In the genomic region with DNA sequence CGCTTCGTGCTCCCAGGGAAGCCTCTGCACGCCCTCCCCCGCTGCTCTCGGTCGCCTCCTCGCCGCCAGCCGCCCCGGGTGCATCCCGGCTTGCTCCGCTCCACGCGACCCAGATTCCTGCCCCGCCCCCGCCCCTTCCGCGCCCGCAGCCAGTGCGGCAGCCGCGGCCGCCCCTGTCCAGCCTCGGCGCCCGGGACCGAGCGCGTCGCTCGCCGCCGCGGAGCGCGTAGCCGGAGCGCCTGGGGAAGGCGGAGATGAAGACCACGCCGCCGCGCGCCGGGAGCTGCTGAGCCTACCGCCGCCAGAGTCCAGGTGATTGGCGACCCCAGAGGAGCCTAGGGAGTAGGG, we compare ENCODE assay signal across 1 cellular context.
TF ChIP-seq lines count a peak whose summit lies in the region.

TSS of gene ELMOD1 (plus strand) at position 50 of the 348 bp plus-strand sequence. CDS start 27,043 bp downstream, outside the sequence.

TF ChIP-seq in HEK293, 187 proteins besides CTCF, POLR2A, EP300 and RAD21 (continued from another document and continues in another):
- TF ChIP-seq, protein P1, sequence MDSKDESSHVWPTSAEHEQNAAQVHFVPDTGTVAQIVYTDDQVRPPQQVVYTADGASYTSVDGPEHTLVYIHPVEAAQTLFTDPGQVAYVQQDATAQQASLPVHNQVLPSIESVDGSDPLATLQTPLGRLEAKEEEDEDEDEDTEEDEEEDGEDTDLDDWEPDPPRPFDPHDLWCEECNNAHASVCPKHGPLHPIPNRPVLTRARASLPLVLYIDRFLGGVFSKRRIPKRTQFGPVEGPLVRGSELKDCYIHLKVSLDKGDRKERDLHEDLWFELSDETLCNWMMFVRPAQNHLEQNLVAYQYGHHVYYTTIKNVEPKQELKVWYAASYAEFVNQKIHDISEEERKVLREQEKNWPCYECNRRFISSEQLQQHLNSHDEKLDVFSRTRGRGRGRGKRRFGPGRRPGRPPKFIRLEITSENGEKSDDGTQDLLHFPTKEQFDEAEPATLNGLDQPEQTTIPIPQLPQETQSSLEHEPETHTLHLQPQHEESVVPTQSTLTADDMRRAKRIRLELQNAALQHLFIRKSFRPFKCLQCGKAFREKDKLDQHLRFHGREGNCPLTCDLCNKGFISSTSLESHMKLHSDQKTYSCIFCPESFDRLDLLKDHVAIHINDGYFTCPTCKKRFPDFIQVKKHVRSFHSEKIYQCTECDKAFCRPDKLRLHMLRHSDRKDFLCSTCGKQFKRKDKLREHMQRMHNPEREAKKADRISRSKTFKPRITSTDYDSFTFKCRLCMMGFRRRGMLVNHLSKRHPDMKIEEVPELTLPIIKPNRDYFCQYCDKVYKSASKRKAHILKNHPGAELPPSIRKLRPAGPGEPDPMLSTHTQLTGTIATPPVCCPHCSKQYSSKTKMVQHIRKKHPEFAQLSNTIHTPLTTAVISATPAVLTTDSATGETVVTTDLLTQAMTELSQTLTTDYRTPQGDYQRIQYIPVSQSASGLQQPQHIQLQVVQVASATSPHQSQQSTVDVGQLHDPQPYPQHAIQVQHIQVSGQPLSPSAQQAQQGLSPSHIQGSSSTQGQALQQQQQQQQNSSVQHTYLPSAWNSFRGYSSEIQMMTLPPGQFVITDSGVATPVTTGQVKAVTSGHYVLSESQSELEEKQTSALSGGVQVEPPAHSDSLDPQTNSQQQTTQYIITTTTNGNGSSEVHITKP (tag by site-specific recombination; IDR thresholded peaks at IDR 0.05) = peak; percentile 32; the same call in 1 of the 2 replicates
- TF ChIP-seq, protein P2, sequence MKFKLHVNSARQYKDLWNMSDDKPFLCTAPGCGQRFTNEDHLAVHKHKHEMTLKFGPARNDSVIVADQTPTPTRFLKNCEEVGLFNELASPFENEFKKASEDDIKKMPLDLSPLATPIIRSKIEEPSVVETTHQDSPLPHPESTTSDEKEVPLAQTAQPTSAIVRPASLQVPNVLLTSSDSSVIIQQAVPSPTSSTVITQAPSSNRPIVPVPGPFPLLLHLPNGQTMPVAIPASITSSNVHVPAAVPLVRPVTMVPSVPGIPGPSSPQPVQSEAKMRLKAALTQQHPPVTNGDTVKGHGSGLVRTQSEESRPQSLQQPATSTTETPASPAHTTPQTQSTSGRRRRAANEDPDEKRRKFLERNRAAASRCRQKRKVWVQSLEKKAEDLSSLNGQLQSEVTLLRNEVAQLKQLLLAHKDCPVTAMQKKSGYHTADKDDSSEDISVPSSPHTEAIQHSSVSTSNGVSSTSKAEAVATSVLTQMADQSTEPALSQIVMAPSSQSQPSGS (tag by site-specific recombination; IDR thresholded peaks at IDR 0.05; ENCODE audit: low read depth) = no peak
- TF ChIP-seq, protein P3, sequence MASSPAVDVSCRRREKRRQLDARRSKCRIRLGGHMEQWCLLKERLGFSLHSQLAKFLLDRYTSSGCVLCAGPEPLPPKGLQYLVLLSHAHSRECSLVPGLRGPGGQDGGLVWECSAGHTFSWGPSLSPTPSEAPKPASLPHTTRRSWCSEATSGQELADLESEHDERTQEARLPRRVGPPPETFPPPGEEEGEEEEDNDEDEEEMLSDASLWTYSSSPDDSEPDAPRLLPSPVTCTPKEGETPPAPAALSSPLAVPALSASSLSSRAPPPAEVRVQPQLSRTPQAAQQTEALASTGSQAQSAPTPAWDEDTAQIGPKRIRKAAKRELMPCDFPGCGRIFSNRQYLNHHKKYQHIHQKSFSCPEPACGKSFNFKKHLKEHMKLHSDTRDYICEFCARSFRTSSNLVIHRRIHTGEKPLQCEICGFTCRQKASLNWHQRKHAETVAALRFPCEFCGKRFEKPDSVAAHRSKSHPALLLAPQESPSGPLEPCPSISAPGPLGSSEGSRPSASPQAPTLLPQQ (tag by site-specific recombination; IDR thresholded peaks at IDR 0.05) = no peak
- TF ChIP-seq ZXDB (tag by site-specific recombination; IDR thresholded peaks at IDR 0.05) = no peak
- no peak for TF ChIP-seq ZNF266 (tag by site-specific recombination; IDR thresholded peaks at IDR 0.05; ENCODE audit: low read depth)
- 0 out of 2 replicates have a peak, but pooled peaks have one; percentile 16 for TF ChIP-seq KLF10 (tag by site-specific recombination; IDR thresholded peaks at IDR 0.05)
- TF ChIP-seq ZNF223 (tag by site-specific recombination; IDR thresholded peaks at IDR 0.05) = no peak
- TF ChIP-seq ZNF777 (tag by site-specific recombination; IDR thresholded peaks at IDR 0.05; ENCODE audit: borderline replicate concordance) = no peak
- no peak for TF ChIP-seq HOXD13 (CRISPR knock-in tag; IDR thresholded peaks at IDR 0.05; ENCODE audit: borderline replicate concordance)
- no peak for TF ChIP-seq ZNF433 (tag by site-specific recombination; IDR thresholded peaks at IDR 0.05; ENCODE audit: low read depth)
- TF ChIP-seq EGR2 (tag by site-specific recombination; IDR thresholded peaks at IDR 0.05; ENCODE audit: low read depth) = 0 out of 2 replicates have a peak, but pooled peaks have one; percentile 62
- no peak for TF ChIP-seq ZNF501 (tag by site-specific recombination; IDR thresholded peaks at IDR 0.05)
- no peak for TF ChIP-seq ZNF701 (tag by site-specific recombination; IDR thresholded peaks at IDR 0.05)
- TF ChIP-seq, protein P4, sequence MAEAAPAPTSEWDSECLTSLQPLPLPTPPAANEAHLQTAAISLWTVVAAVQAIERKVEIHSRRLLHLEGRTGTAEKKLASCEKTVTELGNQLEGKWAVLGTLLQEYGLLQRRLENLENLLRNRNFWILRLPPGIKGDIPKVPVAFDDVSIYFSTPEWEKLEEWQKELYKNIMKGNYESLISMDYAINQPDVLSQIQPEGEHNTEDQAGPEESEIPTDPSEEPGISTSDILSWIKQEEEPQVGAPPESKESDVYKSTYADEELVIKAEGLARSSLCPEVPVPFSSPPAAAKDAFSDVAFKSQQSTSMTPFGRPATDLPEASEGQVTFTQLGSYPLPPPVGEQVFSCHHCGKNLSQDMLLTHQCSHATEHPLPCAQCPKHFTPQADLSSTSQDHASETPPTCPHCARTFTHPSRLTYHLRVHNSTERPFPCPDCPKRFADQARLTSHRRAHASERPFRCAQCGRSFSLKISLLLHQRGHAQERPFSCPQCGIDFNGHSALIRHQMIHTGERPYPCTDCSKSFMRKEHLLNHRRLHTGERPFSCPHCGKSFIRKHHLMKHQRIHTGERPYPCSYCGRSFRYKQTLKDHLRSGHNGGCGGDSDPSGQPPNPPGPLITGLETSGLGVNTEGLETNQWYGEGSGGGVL (tag by site-specific recombination; IDR thresholded peaks at IDR 0.05) = no peak
- no peak for TF ChIP-seq ZBTB7A (tag by site-specific recombination; IDR thresholded peaks at IDR 0.05; ENCODE audit: low read depth)
- TF ChIP-seq, protein P5, sequence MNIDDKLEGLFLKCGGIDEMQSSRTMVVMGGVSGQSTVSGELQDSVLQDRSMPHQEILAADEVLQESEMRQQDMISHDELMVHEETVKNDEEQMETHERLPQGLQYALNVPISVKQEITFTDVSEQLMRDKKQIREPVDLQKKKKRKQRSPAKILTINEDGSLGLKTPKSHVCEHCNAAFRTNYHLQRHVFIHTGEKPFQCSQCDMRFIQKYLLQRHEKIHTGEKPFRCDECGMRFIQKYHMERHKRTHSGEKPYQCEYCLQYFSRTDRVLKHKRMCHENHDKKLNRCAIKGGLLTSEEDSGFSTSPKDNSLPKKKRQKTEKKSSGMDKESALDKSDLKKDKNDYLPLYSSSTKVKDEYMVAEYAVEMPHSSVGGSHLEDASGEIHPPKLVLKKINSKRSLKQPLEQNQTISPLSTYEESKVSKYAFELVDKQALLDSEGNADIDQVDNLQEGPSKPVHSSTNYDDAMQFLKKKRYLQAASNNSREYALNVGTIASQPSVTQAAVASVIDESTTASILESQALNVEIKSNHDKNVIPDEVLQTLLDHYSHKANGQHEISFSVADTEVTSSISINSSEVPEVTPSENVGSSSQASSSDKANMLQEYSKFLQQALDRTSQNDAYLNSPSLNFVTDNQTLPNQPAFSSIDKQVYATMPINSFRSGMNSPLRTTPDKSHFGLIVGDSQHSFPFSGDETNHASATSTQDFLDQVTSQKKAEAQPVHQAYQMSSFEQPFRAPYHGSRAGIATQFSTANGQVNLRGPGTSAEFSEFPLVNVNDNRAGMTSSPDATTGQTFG (tag by site-specific recombination; IDR thresholded peaks at IDR 0.05; ENCODE audit: borderline replicate concordance) = no peak
- TF ChIP-seq ZNF132 (tag by site-specific recombination; IDR thresholded peaks at IDR 0.05; ENCODE audit: borderline replicate concordance) = no peak
- no peak for TF ChIP-seq ZNF354C (tag by site-specific recombination; IDR thresholded peaks at IDR 0.05; ENCODE audit: borderline replicate concordance, low read depth)
- TF ChIP-seq ZNF292 (tag by site-specific recombination; IDR thresholded peaks at IDR 0.05; ENCODE audit: borderline replicate concordance, low read depth) = no peak
- no peak for TF ChIP-seq ZNF112 (tag by site-specific recombination; IDR thresholded peaks at IDR 0.05)
- no peak for TF ChIP-seq ZNF140 (tag by site-specific recombination; IDR thresholded peaks at IDR 0.05)
- TF ChIP-seq ZNF558 (tag by site-specific recombination; IDR thresholded peaks at IDR 0.05) = no peak
- no peak for TF ChIP-seq SCRT1 (tag by site-specific recombination; IDR thresholded peaks at IDR 0.05; ENCODE audit: borderline replicate concordance)
- TF ChIP-seq ZNF544 (tag by site-specific recombination; IDR thresholded peaks at IDR 0.05) = no peak
- no peak for TF ChIP-seq ZNF768 (tag by site-specific recombination; IDR thresholded peaks at IDR 0.05)
- TF ChIP-seq ZBTB6 (tag by site-specific recombination; IDR thresholded peaks at IDR 0.05) = no peak
- no peak for TF ChIP-seq ZNF76 (tag by site-specific recombination; IDR thresholded peaks at IDR 0.05; ENCODE audit: borderline replicate concordance, low read depth)
- peak; percentile 53 for TF ChIP-seq IKZF3 (tag by site-specific recombination; IDR thresholded peaks at IDR 0.05)
- TF ChIP-seq ZNF155 (tag by site-specific recombination; IDR thresholded peaks at IDR 0.05) = no peak
- no peak for TF ChIP-seq HOXA7 (CRISPR knock-in tag; IDR thresholded peaks at IDR 0.05; ENCODE audit: borderline replicate concordance)
- no peak for TF ChIP-seq ZNF585B (tag by site-specific recombination; IDR thresholded peaks at IDR 0.05)
- TF ChIP-seq BCL11A (tag by site-specific recombination; IDR thresholded peaks at IDR 0.05; ENCODE audit: low read depth) = no peak
- TF ChIP-seq KLF1 (tag by site-specific recombination; IDR thresholded peaks at IDR 0.05) = no peak
- no peak for TF ChIP-seq KLF16 (tag by site-specific recombination; IDR thresholded peaks at IDR 0.05)
- TF ChIP-seq ZNF48 (tag by site-specific recombination; IDR thresholded peaks at IDR 0.05) = no peak
- no peak for TF ChIP-seq ZNF670 (tag by site-specific recombination; IDR thresholded peaks at IDR 0.05; ENCODE audit: low read depth)
- no peak for TF ChIP-seq RBAK (tag by site-specific recombination; IDR thresholded peaks at IDR 0.05)
- TF ChIP-seq ZNF596 (tag by site-specific recombination; IDR thresholded peaks at IDR 0.05) = no peak
- no peak for TF ChIP-seq ZNF239 (tag by site-specific recombination; IDR thresholded peaks at IDR 0.05)
- TF ChIP-seq GLI4 (tag by site-specific recombination; IDR thresholded peaks at IDR 0.05) = no peak
- TF ChIP-seq ZNF624 (tag by site-specific recombination; IDR thresholded peaks at IDR 0.05) = no peak
- TF ChIP-seq, protein P6, sequence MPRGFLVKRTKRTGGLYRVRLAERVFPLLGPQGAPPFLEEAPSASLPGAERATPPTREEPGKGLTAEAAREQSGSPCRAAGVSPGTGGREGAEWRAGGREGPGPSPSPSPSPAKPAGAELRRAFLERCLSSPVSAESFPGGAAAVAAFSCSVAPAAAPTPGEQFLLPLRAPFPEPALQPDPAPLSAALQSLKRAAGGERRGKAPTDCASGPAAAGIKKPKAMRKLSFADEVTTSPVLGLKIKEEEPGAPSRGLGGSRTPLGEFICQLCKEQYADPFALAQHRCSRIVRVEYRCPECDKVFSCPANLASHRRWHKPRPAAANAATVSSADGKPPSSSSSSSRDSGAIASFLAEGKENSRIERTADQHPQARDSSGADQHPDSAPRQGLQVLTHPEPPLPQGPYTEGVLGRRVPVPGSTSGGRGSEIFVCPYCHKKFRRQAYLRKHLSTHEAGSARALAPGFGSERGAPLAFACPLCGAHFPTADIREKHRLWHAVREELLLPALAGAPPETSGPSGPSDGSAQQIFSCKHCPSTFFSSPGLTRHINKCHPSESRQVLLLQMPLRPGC (tag by site-specific recombination; IDR thresholded peaks at IDR 0.05) = no peak
- TF ChIP-seq ZNF521 (tag by site-specific recombination; IDR thresholded peaks at IDR 0.05) = no peak
- TF ChIP-seq ZNF157 (tag by site-specific recombination; IDR thresholded peaks at IDR 0.05) = no peak
- no peak for TF ChIP-seq ZNF530 (tag by site-specific recombination; IDR thresholded peaks at IDR 0.05; ENCODE audit: low read depth)
- TF ChIP-seq ZNF221 (tag by site-specific recombination; IDR thresholded peaks at IDR 0.05; ENCODE audit: borderline replicate concordance) = no peak
- TF ChIP-seq ZNF366 (tag by site-specific recombination; conservative IDR thresholded peaks at IDR 0.05) = no peak
- no peak for TF ChIP-seq MYNN (tag by site-specific recombination; IDR thresholded peaks at IDR 0.05; ENCODE audit: borderline replicate concordance)
- peak; percentile 45; the same call in 1 of the 2 replicates for TF ChIP-seq SP2 (tag by site-specific recombination; IDR thresholded peaks at IDR 0.05)
- TF ChIP-seq ZNF791 (tag by site-specific recombination; IDR thresholded peaks at IDR 0.05) = no peak
- TF ChIP-seq, protein P7, sequence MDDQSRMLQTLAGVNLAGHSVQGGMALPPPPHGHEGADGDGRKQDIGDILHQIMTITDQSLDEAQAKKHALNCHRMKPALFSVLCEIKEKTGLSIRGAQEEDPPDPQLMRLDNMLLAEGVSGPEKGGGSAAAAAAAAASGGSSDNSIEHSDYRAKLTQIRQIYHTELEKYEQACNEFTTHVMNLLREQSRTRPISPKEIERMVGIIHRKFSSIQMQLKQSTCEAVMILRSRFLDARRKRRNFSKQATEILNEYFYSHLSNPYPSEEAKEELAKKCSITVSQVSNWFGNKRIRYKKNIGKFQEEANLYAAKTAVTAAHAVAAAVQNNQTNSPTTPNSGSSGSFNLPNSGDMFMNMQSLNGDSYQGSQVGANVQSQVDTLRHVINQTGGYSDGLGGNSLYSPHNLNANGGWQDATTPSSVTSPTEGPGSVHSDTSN (CRISPR knock-in tag; IDR thresholded peaks at IDR 0.05) = peak; percentile 83; the same call in 1 of the 2 replicates
- no peak for TF ChIP-seq ZNF146 (tag by site-specific recombination; IDR thresholded peaks at IDR 0.05)
